14 cellular contexts compared by ENCODE assay signal in genomic region chr13:25217023-25217909, GRCh38. TPM values are rescaled to one million over a fixed set of nuclear protein-coding genes. Genes with fewer than 3 reads are reported as not detected.
A peak's percentile ranks its signal among the peaks of the same experiment; 100 is the strongest.
DNase-seq lines count a peak whose midpoint lies in the region; ATAC-seq and TF ChIP-seq lines count a peak whose summit lies in the region.
"Had no signal": no experiment of that assay in that cellular context is flagged by ENCODE, and none has a peak within 500 bp of the region (broad histone marks: within the 10 kb centered on the region; RNA-seq: fewer than 3 reads in every experiment).

No MANE protein-coding gene starts in this region.

- intact Hi-C loops in activated CD4-positive, alpha-beta memory T cell treated with anti-CD3 and anti-CD28 coated beads for 36 hours (cut with micrococcal nuclease): no loop called here
- intact Hi-C loops in psoas muscle (cut with DNase I): no loop called here

- H3K36me3 Mint-ChIP-seq in activated CD4-positive, alpha-beta memory T cell treated with anti-CD3 and anti-CD28 coated beads for 36 hours: no peaks in the 10 kb centered on the region
- H3K36me3 Mint-ChIP-seq in activated CD4-positive, alpha-beta memory T cell treated with anti-CD3 and anti-CD28 coated beads, Interleukin-2, amount 10 ng/mL, durations not matched to agents 7 days and 5 days (ENCODE audit: low read depth): no peaks in the 10 kb centered on the region
- H3K36me3 Mint-ChIP-seq in activated T-helper 17 cell treated with anti-CD3 and anti-CD28 coated beads, Interleukin-2, amount 50 U/mL, for 72 hours (ENCODE audit: low read depth): no peaks in the 10 kb centered on the region
- no peaks in the 10 kb centered on the region for H3K36me3 Mint-ChIP-seq in stimulated activated effector memory CD8-positive, alpha-beta T cell treated with anti-CD3 and anti-CD28 coated beads, Interleukin-12 subunit alpha, Interleukin-12 subunit beta, amount 100 ng/mL, for 72 hours

- H3K4me1 ChIP-seq in foreskin keratinocyte: no peaks in the 10 kb centered on the region
- no peaks in the 10 kb centered on the region for H3K4me1 ChIP-seq in psoas muscle
- H3K4me1 ChIP-seq: body of pancreas, Peyer's patch had no signal

- H3K9me3 ChIP-seq in psoas muscle: no peaks in the 10 kb centered on the region
- H3K9me3 ChIP-seq: body of pancreas, Peyer's patch had no signal

- no peaks in the 10 kb centered on the region for H3K9me3 Mint-ChIP-seq in activated CD4-positive, alpha-beta memory T cell treated with anti-CD3 and anti-CD28 coated beads for 36 hours
- H3K9me3 Mint-ChIP-seq in activated CD4-positive, alpha-beta memory T cell treated with anti-CD3 and anti-CD28 coated beads, Interleukin-2, amount 10 ng/mL, durations not matched to agents 7 days and 5 days: no peaks in the 10 kb centered on the region
- H3K9me3 Mint-ChIP-seq in activated T-helper 17 cell treated with anti-CD3 and anti-CD28 coated beads, Interleukin-2, amount 50 U/mL, for 72 hours: no peaks in the 10 kb centered on the region
- H3K9me3 Mint-ChIP-seq in stimulated activated effector memory CD8-positive, alpha-beta T cell treated with anti-CD3 and anti-CD28 coated beads, Interleukin-12 subunit alpha, Interleukin-12 subunit beta, amount 100 ng/mL, for 72 hours: no peaks in the 10 kb centered on the region

- H3K27me3 ChIP-seq in foreskin keratinocyte (no peaks in the 10 kb centered on the region), psoas muscle (ENCODE audit: insufficient read depth in 3 of 3, low read length in 2 of 3) (no peaks in the 10 kb centered on the region)
- H3K27me3 ChIP-seq: body of pancreas, Peyer's patch had no signal

- peak; percentile 60 for ATAC-seq in activated T-helper 17 cell treated with anti-CD3 and anti-CD28 coated beads, Interleukin-2, amount 50 U/mL, for 72 hours (replicated peaks)
- peak; percentile 66 for ATAC-seq in foreskin keratinocyte
- ATAC-seq in stimulated activated effector memory CD8-positive, alpha-beta T cell treated with anti-CD3 and anti-CD28 coated beads, Interleukin-12 subunit alpha, Interleukin-12 subunit beta, amount 100 ng/mL, for 72 hours: peak; percentile 82
- ATAC-seq in psoas muscle: no peak
- no peak for ATAC-seq in HG02840 (IDR thresholded peaks at IDR 0.05; ENCODE audit: low FRiP score, unreplicated experiment)
- ATAC-seq in GM18502 (IDR thresholded peaks at IDR 0.05; ENCODE audit: poor library complexity, unreplicated experiment): no peak
- ATAC-seq: body of pancreas, left ventricle myocardium superior had no signal

- DNase-seq in activated CD4-positive, alpha-beta memory T cell treated with anti-CD3 and anti-CD28 coated beads for 36 hours: peak; percentile 13
- no peak for DNase-seq in activated CD4-positive, alpha-beta memory T cell treated with anti-CD3 and anti-CD28 coated beads, Interleukin-2, amount 10 ng/mL, durations not matched to agents 7 days and 5 days
- peak; percentile 21 to 54 for DNase-seq in foreskin keratinocyte
- DNase-seq in stimulated activated effector memory CD8-positive, alpha-beta T cell treated with anti-CD3 and anti-CD28 coated beads, Interleukin-12 subunit alpha, Interleukin-12 subunit beta, amount 100 ng/mL, for 72 hours (ENCODE audit: low spot score in 2 of 2): no peak
- no peak for DNase-seq in psoas muscle
- DNase-seq: activated T-cell treated with anti-CD3 and anti-CD28 coated beads for 4 hours, body of pancreas, DND-41, left ventricle myocardium superior, NCI-H1930, Peyer's patch had no signal

- H3K4me3 ChIP-seq in psoas muscle: no peak overlapping the region
- H3K4me3 ChIP-seq: body of pancreas, Peyer's patch had no signal

- H3K27me3 Mint-ChIP-seq in activated CD4-positive, alpha-beta memory T cell treated with anti-CD3 and anti-CD28 coated beads for 36 hours: peaks cover 4% of the 10 kb centered on the region
- H3K27me3 Mint-ChIP-seq in activated CD4-positive, alpha-beta memory T cell treated with anti-CD3 and anti-CD28 coated beads, Interleukin-2, amount 10 ng/mL, durations not matched to agents 7 days and 5 days: peaks cover 19% of the 10 kb centered on the region
- peaks cover 6% of the 10 kb centered on the region for H3K27me3 Mint-ChIP-seq in activated T-helper 17 cell treated with anti-CD3 and anti-CD28 coated beads, Interleukin-2, amount 50 U/mL, for 72 hours

- POLR2A ChIA-PET in activated CD4-positive, alpha-beta memory T cell treated with anti-CD3 and anti-CD28 coated beads for 36 hours (lab: Charles Lee): no interaction called here
- POLR2A ChIA-PET in activated CD4-positive, alpha-beta memory T cell treated with anti-CD3 and anti-CD28 coated beads, Interleukin-2, amount 10 ng/mL, durations not matched to agents 7 days and 5 days (lab: Charles Lee): no interaction called here

- 49 to 51% (median 51%) methylated on average over 12 of the region's 12 CpGs for WGBS in psoas muscle, 3 donors

- no peaks in the 10 kb centered on the region for H3K4me1 Mint-ChIP-seq in activated CD4-positive, alpha-beta memory T cell treated with anti-CD3 and anti-CD28 coated beads for 36 hours (ENCODE audit: low read depth)
- H3K4me1 Mint-ChIP-seq in activated CD4-positive, alpha-beta memory T cell treated with anti-CD3 and anti-CD28 coated beads, Interleukin-2, amount 10 ng/mL, durations not matched to agents 7 days and 5 days: peaks cover 6% of the 10 kb centered on the region
- H3K4me1 Mint-ChIP-seq in activated T-helper 17 cell treated with anti-CD3 and anti-CD28 coated beads, Interleukin-2, amount 50 U/mL, for 72 hours: no peaks in the 10 kb centered on the region
- H3K4me1 Mint-ChIP-seq in stimulated activated effector memory CD8-positive, alpha-beta T cell treated with anti-CD3 and anti-CD28 coated beads, Interleukin-12 subunit alpha, Interleukin-12 subunit beta, amount 100 ng/mL, for 72 hours: no peaks in the 10 kb centered on the region

- CTCF ChIA-PET in activated CD4-positive, alpha-beta memory T cell treated with anti-CD3 and anti-CD28 coated beads for 36 hours (lab: Charles Lee): interaction anchor here (1.0 to 1.4 kb wide), 2 partner anchors 59 to 157 kb away, joined by 3 read pairs; no protein-coding TSS in a partner anchor
- CTCF ChIA-PET in activated CD4-positive, alpha-beta memory T cell treated with anti-CD3 and anti-CD28 coated beads, Interleukin-2, amount 10 ng/mL, durations not matched to agents 7 days and 5 days (lab: Charles Lee): no interaction called here

- TF ChIP-seq CTCF in foreskin keratinocyte (conservative IDR thresholded peaks at IDR 0.05) (no peak), psoas muscle (IDR thresholded peaks at IDR 0.05) (no peak)

- H3K36me3 ChIP-seq in psoas muscle (ENCODE audit: insufficient read depth in 1 of 2, low read depth in 1 of 2): no peaks in the 10 kb centered on the region
- H3K36me3 ChIP-seq: Peyer's patch had no signal

- no peak overlapping the region for H3K27ac Mint-ChIP-seq in activated CD4-positive, alpha-beta memory T cell treated with anti-CD3 and anti-CD28 coated beads for 36 hours
- H3K27ac Mint-ChIP-seq in activated CD4-positive, alpha-beta memory T cell treated with anti-CD3 and anti-CD28 coated beads, Interleukin-2, amount 10 ng/mL, durations not matched to agents 7 days and 5 days: no peak overlapping the region
- no peak overlapping the region for H3K27ac Mint-ChIP-seq in activated T-helper 17 cell treated with anti-CD3 and anti-CD28 coated beads, Interleukin-2, amount 50 U/mL, for 72 hours
- no peak overlapping the region for H3K27ac Mint-ChIP-seq in stimulated activated effector memory CD8-positive, alpha-beta T cell treated with anti-CD3 and anti-CD28 coated beads, Interleukin-12 subunit alpha, Interleukin-12 subunit beta, amount 100 ng/mL, for 72 hours

- H3K27ac ChIP-seq in foreskin keratinocyte: no peak overlapping the region
- no peak overlapping the region for H3K27ac ChIP-seq in psoas muscle
- H3K27ac ChIP-seq: body of pancreas, Peyer's patch had no signal

- H3K4me3 Mint-ChIP-seq in activated CD4-positive, alpha-beta memory T cell treated with anti-CD3 and anti-CD28 coated beads for 36 hours: no peak overlapping the region
- H3K4me3 Mint-ChIP-seq in activated CD4-positive, alpha-beta memory T cell treated with anti-CD3 and anti-CD28 coated beads, Interleukin-2, amount 10 ng/mL, durations not matched to agents 7 days and 5 days: no peak overlapping the region
- H3K4me3 Mint-ChIP-seq in activated T-helper 17 cell treated with anti-CD3 and anti-CD28 coated beads, Interleukin-2, amount 50 U/mL, for 72 hours: no peak overlapping the region
- no peak overlapping the region for H3K4me3 Mint-ChIP-seq in stimulated activated effector memory CD8-positive, alpha-beta T cell treated with anti-CD3 and anti-CD28 coated beads, Interleukin-12 subunit alpha, Interleukin-12 subunit beta, amount 100 ng/mL, for 72 hours

RNA-seq across cellular contexts. Expression of gene AMER2, which starts 45.2 kb away (rescaled TPM):
- total RNA-seq in activated CD4-positive, alpha-beta memory T cell treated with anti-CD3 and anti-CD28 coated beads for 36 hours: not detected
- total RNA-seq in activated CD4-positive, alpha-beta memory T cell treated with anti-CD3 and anti-CD28 coated beads, Interleukin-2, amount 10 ng/mL, durations not matched to agents 7 days and 5 days: not detected
- not detected for total RNA-seq in activated T-helper 17 cell treated with anti-CD3 and anti-CD28 coated beads, Interleukin-2, amount 50 U/mL, for 72 hours
- not detected in 2 replicates for total RNA-seq in foreskin keratinocyte
- polyA plus RNA-seq in foreskin keratinocyte: not detected in 2 replicates
- under 1 TPM in 1 of 4 donors, not detected in 3; 0.04 TPM for total RNA-seq in psoas muscle
- polyA plus RNA-seq in psoas muscle: under 1 TPM in 2 of 3 donors, not detected in 1; 0.01 to 0.08 TPM
- total RNA-seq: body of pancreas, left ventricle myocardium superior, Peyer's patch had no signal

Comparison
In these comparisons a context has a peak if more than half of its experiments do, and no peak if none do; other contexts are left out.
1. DNase-seq: peak in activated CD4-positive, alpha-beta memory T cell treated with anti-CD3 and anti-CD28 coated beads for 36 hours (single experiment) and foreskin keratinocyte (2 of 2); none in activated CD4-positive, alpha-beta memory T cell treated with anti-CD3 and anti-CD28 coated beads, Interleukin-2, amount 10 ng/mL, durations not matched to agents 7 days and 5 days (single experiment), stimulated activated effector memory CD8-positive, alpha-beta T cell treated with anti-CD3 and anti-CD28 coated beads, Interleukin-12 subunit alpha, Interleukin-12 subunit beta, amount 100 ng/mL, for 72 hours (0 of 2) and psoas muscle (0 of 2).
2. ATAC-seq: peak in activated T-helper 17 cell treated with anti-CD3 and anti-CD28 coated beads, Interleukin-2, amount 50 U/mL, for 72 hours (single experiment), foreskin keratinocyte (single experiment) and stimulated activated effector memory CD8-positive, alpha-beta T cell treated with anti-CD3 and anti-CD28 coated beads, Interleukin-12 subunit alpha, Interleukin-12 subunit beta, amount 100 ng/mL, for 72 hours (single experiment); none in psoas muscle (0 of 4), HG02840 (single experiment) and GM18502 (single experiment).